Comparison of ENCODE assay signal across 8 cellular contexts in genomic region chr15:43329222-43329959, GRCh38. TPM values are rescaled to one million over a fixed set of nuclear protein-coding genes. Genes with fewer than 3 reads are reported as not detected.
DNase-seq lines count a peak whose midpoint lies in the region; ATAC-seq and TF ChIP-seq lines count a peak whose summit lies in the region.

No MANE protein-coding gene starts in this region.

- H3K9me3 ChIP-seq in OCI-LY1 (ENCODE audit: low read length) (no peaks in the 10 kb centered on the region), right lobe of liver (no peaks in the 10 kb centered on the region)

- H3K4me1 Mint-ChIP-seq in central memory CD8-positive, alpha-beta T cell = peaks cover 31% of the 10 kb centered on the region

- H3K27ac Mint-ChIP-seq in central memory CD8-positive, alpha-beta T cell (ENCODE audit: low read depth) = peak overlapping the region; percentile 96

- H3K36me3 ChIP-seq in OCI-LY1 (ENCODE audit: insufficient read depth, low read length) (peaks cover 31% of the 10 kb centered on the region), right lobe of liver (no peaks in the 10 kb centered on the region)

- H2AFZ ChIP-seq in OCI-LY1 (ENCODE audit: low read length) = no peak overlapping the region; the same call in 1 of the 2 replicates

- no peaks in the 10 kb centered on the region for H3K9me2 ChIP-seq in OCI-LY1 (ENCODE audit: low read depth, low read length)

- peak overlapping the region; percentile 85 for H3K9ac ChIP-seq in OCI-LY1 (ENCODE audit: low read length)

- H3K27ac ChIP-seq in OCI-LY1 (ENCODE audit: low read depth, low read length, poor library complexity, severe bottlenecking) (peak overlapping the region; percentile 74), right lobe of liver (peak overlapping the region; percentile 69 to 86 (median 82))

- H3K4me1 ChIP-seq in OCI-LY1 (ENCODE audit: insufficient read depth, low read length, severe bottlenecking) = peaks cover 28% of the 10 kb centered on the region
- H3K4me1 ChIP-seq in right lobe of liver = peaks cover 0 to 11% (median 5%) of the 10 kb centered on the region in 4 donors

- H3K9me3 Mint-ChIP-seq in central memory CD8-positive, alpha-beta T cell = no peaks in the 10 kb centered on the region

- peak overlapping the region; percentile 93 for H3K4me3 Mint-ChIP-seq in central memory CD8-positive, alpha-beta T cell

- peaks cover 23% of the 10 kb centered on the region for H3K36me3 Mint-ChIP-seq in central memory CD8-positive, alpha-beta T cell (ENCODE audit: insufficient read depth)

- intact Hi-C loops in right lobe of liver (cut with DNase I) = no loop called here

- TF ChIP-seq POLR2A in right lobe of liver (IDR thresholded peaks at IDR 0.05) = no peak

- H3K4me3 ChIP-seq in OCI-LY1 (ENCODE audit: low read depth, low read length, poor library complexity, severe bottlenecking) (peak overlapping the region; percentile 75), right lobe of liver (peak overlapping the region; percentile 67 to 68 (median 68))

- WGBS in right lobe of liver (ENCODE audit: insufficient coverage, low coverage, low lambda C conversion rate, missing lambda C conversion rate) = 21% methylated on average over 29 of the region's 38 CpGs

- no peaks in the 10 kb centered on the region for H3K79me2 ChIP-seq in OCI-LY1 (ENCODE audit: insufficient read depth, low read length)

- H3K27me3 Mint-ChIP-seq in central memory CD8-positive, alpha-beta T cell = no peaks in the 10 kb centered on the region

- ATAC-seq in central memory CD8-positive, alpha-beta T cell (replicated peaks; ENCODE audit: extremely low read depth, poor library complexity, severe bottlenecking) = no peak
- ATAC-seq in right lobe of liver = peak in 1 of 4 donors; percentile 2
- ATAC-seq in GM18868 (IDR thresholded peaks at IDR 0.05; ENCODE audit: unreplicated experiment) = no peak
- no peak for ATAC-seq in GM18867 (IDR thresholded peaks at IDR 0.05; ENCODE audit: unreplicated experiment)

- no peaks in the 10 kb centered on the region for H4K20me1 ChIP-seq in OCI-LY1 (ENCODE audit: insufficient read depth, low read length)

- DNase-seq in GM03348 (ENCODE audit: low spot score) (peak; percentile 11), right lobe of liver (peak in 1 of 3 donors; percentile 26), stromal cell of bone marrow (ENCODE audit: low read depth) (peak; percentile 8), NCI-H524 treated with DMSO at 0.1 percent for 48 hours (lab: John Stamatoyannopoulos, UW) (no peak)
- no peak for DNase-seq in central memory CD8-positive, alpha-beta T cell (ENCODE audit: low spot score in 2 of 2)

- peak overlapping the region; percentile 69 for H3K4me2 ChIP-seq in OCI-LY1 (ENCODE audit: low read length)

- no peaks in the 10 kb centered on the region for H3F3A ChIP-seq in OCI-LY1 (ENCODE audit: insufficient read depth, low read length)

- H3K27me3 ChIP-seq in OCI-LY1 (ENCODE audit: insufficient read depth, low read length) (no peaks in the 10 kb centered on the region), right lobe of liver (no peaks in the 10 kb centered on the region)

- TF ChIP-seq CTCF in OCI-LY1 (IDR thresholded peaks at IDR 0.05; ENCODE audit: low read length) (no peak), right lobe of liver (IDR thresholded peaks at IDR 0.05) (no peak)

RNA-seq across cellular contexts. Expression of gene LCMT2, which starts 1.0 kb away (rescaled TPM):
- total RNA-seq in right lobe of liver = 1 to 10 TPM; 2.9 to 4.9 (median 3.9) TPM

RNA-seq across cellular contexts. Expression of gene TGM7, which starts 27.3 kb away (rescaled TPM):
- total RNA-seq in right lobe of liver = not detected

RNA-seq across cellular contexts. Expression of gene ZSCAN29, which starts 41.5 kb away (rescaled TPM):
- 10 to 100 TPM in 5 of 6 experiments, 1 to 10 TPM in 1; 9.9 to 15.4 (median 13.4) TPM for total RNA-seq in right lobe of liver

RNA-seq across cellular contexts. Expression of gene TUBGCP4, which starts 41.5 kb away (rescaled TPM):
- total RNA-seq in right lobe of liver = 10 to 100 TPM in 2 of 6 experiments, 1 to 10 TPM in 4; 8.0 to 14.0 (median 9.5) TPM

Comparison
In these comparisons a context has a peak if more than half of its experiments do, and no peak if none do; other contexts are left out.
1. DNase-seq: peak in GM03348 (single experiment) and stromal cell of bone marrow (single experiment); none in central memory CD8-positive, alpha-beta T cell (0 of 2) and NCI-H524 treated with DMSO at 0.1 percent for 48 hours (single experiment).